ENCODE assay signal across 22 cellular contexts in the genomic region with DNA sequence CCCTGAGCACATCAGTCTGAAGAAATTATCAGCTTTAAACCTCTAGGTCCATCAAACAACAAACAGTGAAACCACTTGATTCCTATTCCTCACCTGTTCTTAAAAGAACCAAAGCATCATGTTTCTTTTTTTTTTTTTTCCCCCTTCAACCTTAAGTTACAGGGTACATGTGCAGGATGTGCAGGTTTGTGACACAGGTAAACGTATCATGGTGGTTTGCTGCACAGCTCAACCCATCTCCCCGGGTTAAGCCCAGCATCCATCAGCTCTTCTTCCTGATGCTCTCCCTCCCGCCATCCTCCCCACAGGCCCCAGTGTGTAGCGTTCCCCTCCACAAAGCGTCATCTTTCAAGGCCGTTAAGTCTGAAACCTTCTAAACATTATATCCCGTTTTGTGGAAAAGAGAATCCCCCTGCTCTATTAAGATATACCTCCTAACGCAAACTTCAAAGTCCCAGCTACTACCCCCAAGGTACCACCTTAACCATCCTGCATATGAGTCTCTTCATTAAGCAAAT. TPM values are rescaled to one million over a fixed set of nuclear protein-coding genes. Genes with fewer than 3 reads are reported as not detected.
DNase-seq lines count a peak whose midpoint lies in the region; ATAC-seq and TF ChIP-seq lines count a peak whose summit lies in the region.
"Had no signal": no experiment of that assay in that cellular context is flagged by ENCODE, and none has a peak within 500 bp of the region (broad histone marks: within the 10 kb centered on the region; RNA-seq: fewer than 3 reads in every experiment).

No MANE protein-coding gene starts in this region.

- no peaks in the 10 kb centered on the region for H3K36me3 ChIP-seq in CD8-positive, alpha-beta T cell (ENCODE audit: insufficient read depth, low read length)
- H3K36me3 ChIP-seq: neutrophil, prostate gland, thoracic aorta had no signal

- H3K9me3 ChIP-seq in CD8-positive, alpha-beta T cell (ENCODE audit: low read length), result no peaks in the 10 kb centered on the region
- H3K9me3 ChIP-seq: neutrophil, prostate gland had no signal

- CTCF ChIA-PET in CD8-positive, alpha-beta T cell (lab: Charles Lee), result no interaction called here

- no peak overlapping the region for H3K27ac ChIP-seq in CD8-positive, alpha-beta T cell (ENCODE audit: low read depth, low read length)
- H3K27ac ChIP-seq: dorsolateral prefrontal cortex, neutrophil, prostate gland, thoracic aorta, VCaP had no signal

- intact Hi-C loops in CD8-positive, alpha-beta T cell (cut with DNase I, micrococcal nuclease), result loop anchor here in 1 of 2 experiments (10.0 kb wide), 1 partner anchor 46 kb away; no protein-coding TSS in a partner anchor

- no peaks in the 10 kb centered on the region for H3K27me3 ChIP-seq in CD8-positive, alpha-beta T cell (ENCODE audit: insufficient read depth, low read length)
- H3K27me3 ChIP-seq: dorsolateral prefrontal cortex, MG63, neutrophil had no signal

- no peak overlapping the region for H3K4me3 ChIP-seq in CD8-positive, alpha-beta T cell (ENCODE audit: low read depth, low read length)
- peak overlapping the region; percentile 10 for H3K4me3 ChIP-seq in GM12875 (ENCODE audit: low read depth, low read length)
- H3K4me3 ChIP-seq: dorsolateral prefrontal cortex, MG63, prostate gland, thoracic aorta had no signal

- H3K4me1 ChIP-seq in CD8-positive, alpha-beta T cell (ENCODE audit: insufficient read depth, low read length), result peaks cover 19% of the 10 kb centered on the region
- H3K4me1 ChIP-seq: prostate gland had no signal

- no peak for DNase-seq in CD8-positive, alpha-beta T cell
- peak in 3 of 10 donors; percentile 23 to 36 (median 27) for DNase-seq in naive thymus-derived CD8-positive, alpha-beta T cell
- DNase-seq in H4 (ENCODE audit: low spot score), result no peak
- DNase-seq: activated naive CD4-positive, alpha-beta T cell treated with anti-CD3 and anti-CD28 coated beads for 36 hours; COR-L47; DND-41; dorsolateral prefrontal cortex; foreskin fibroblast; hypothalamus; MG63; NCI-H1417; NCI-H2171; NCI-H524; NK-92 treated with Interleukin-12 subunit alpha and Interleukin-12 subunit beta, amount 100 ng/mL, for 24 hours had no signal

- peak overlapping the region; percentile 64 for H3K27ac Mint-ChIP-seq in CD8-positive, alpha-beta T cell
- H3K27ac Mint-ChIP-seq in activated T-helper 17 cell treated with anti-CD3 and anti-CD28 coated beads, Interleukin-2, amount 50 U/mL, for 72 hours, result no peak overlapping the region
- peak overlapping the region; percentile 3 to 83 (median 68) for H3K27ac Mint-ChIP-seq in naive thymus-derived CD8-positive, alpha-beta T cell
- H3K27ac Mint-ChIP-seq: activated naive CD4-positive, alpha-beta T cell treated with anti-CD3 and anti-CD28 coated beads for 36 hours had no signal

- peaks cover 68% of the 10 kb centered on the region for H3K4me1 Mint-ChIP-seq in CD8-positive, alpha-beta T cell (ENCODE audit: low read depth)
- H3K4me1 Mint-ChIP-seq in activated T-helper 17 cell treated with anti-CD3 and anti-CD28 coated beads, Interleukin-2, amount 50 U/mL, for 72 hours, result peaks cover 43% of the 10 kb centered on the region
- peaks cover 31 to 78% (median 71%) of the 10 kb centered on the region in 4 donors for H3K4me1 Mint-ChIP-seq in naive thymus-derived CD8-positive, alpha-beta T cell

- no peak for TF ChIP-seq CTCF in CD8-positive, alpha-beta T cell (IDR thresholded peaks at IDR 0.05)
- TF ChIP-seq CTCF in GM12875 (IDR thresholded peaks at IDR 0.05; ENCODE audit: borderline replicate concordance, insufficient read depth, low read depth, low read length), result no peak

- H3K27me3 Mint-ChIP-seq in CD8-positive, alpha-beta T cell (ENCODE audit: low read depth), result no peaks in the 10 kb centered on the region
- H3K27me3 Mint-ChIP-seq in activated T-helper 17 cell treated with anti-CD3 and anti-CD28 coated beads, Interleukin-2, amount 50 U/mL, for 72 hours, result no peaks in the 10 kb centered on the region
- H3K27me3 Mint-ChIP-seq in naive thymus-derived CD8-positive, alpha-beta T cell, result no peaks in the 10 kb centered on the region

- peaks cover 5% of the 10 kb centered on the region for H3K36me3 Mint-ChIP-seq in CD8-positive, alpha-beta T cell
- peaks cover 60% of the 10 kb centered on the region for H3K36me3 Mint-ChIP-seq in activated T-helper 17 cell treated with anti-CD3 and anti-CD28 coated beads, Interleukin-2, amount 50 U/mL, for 72 hours (ENCODE audit: low read depth)
- peaks cover 0 to 6% (median 5%) of the 10 kb centered on the region in 3 donors for H3K36me3 Mint-ChIP-seq in naive thymus-derived CD8-positive, alpha-beta T cell

- no peaks in the 10 kb centered on the region for H3K9me3 Mint-ChIP-seq in CD8-positive, alpha-beta T cell
- H3K9me3 Mint-ChIP-seq in activated T-helper 17 cell treated with anti-CD3 and anti-CD28 coated beads, Interleukin-2, amount 50 U/mL, for 72 hours, result peaks cover 3% of the 10 kb centered on the region
- H3K9me3 Mint-ChIP-seq in naive thymus-derived CD8-positive, alpha-beta T cell, result peaks cover 0 to 9% (median 0%) of the 10 kb centered on the region in 9 donors

- POLR2A ChIA-PET in CD8-positive, alpha-beta T cell (lab: Charles Lee), result interaction anchor here (0.6 kb wide), 1 partner anchor 38 kb away, joined by 4 read pairs; no protein-coding TSS in a partner anchor
- POLR2A ChIA-PET in naive thymus-derived CD8-positive, alpha-beta T cell (lab: Charles Lee), result no interaction called here

- ATAC-seq in CD8-positive, alpha-beta T cell, result peak; percentile 77
- no peak for ATAC-seq in activated T-helper 17 cell treated with anti-CD3 and anti-CD28 coated beads, Interleukin-2, amount 50 U/mL, for 72 hours (replicated peaks)
- peak; percentile 44 to 88 for ATAC-seq in naive thymus-derived CD8-positive, alpha-beta T cell
- ATAC-seq in GM21528 (IDR thresholded peaks at IDR 0.05; ENCODE audit: low FRiP score, unreplicated experiment), result no peak
- ATAC-seq in GM18519 (IDR thresholded peaks at IDR 0.05; ENCODE audit: low FRiP score, unreplicated experiment), result no peak

- H3K4me3 Mint-ChIP-seq in CD8-positive, alpha-beta T cell, result peak overlapping the region; percentile 54
- peak overlapping the region; percentile 47 for H3K4me3 Mint-ChIP-seq in activated T-helper 17 cell treated with anti-CD3 and anti-CD28 coated beads, Interleukin-2, amount 50 U/mL, for 72 hours
- H3K4me3 Mint-ChIP-seq in naive thymus-derived CD8-positive, alpha-beta T cell, result peak overlapping the region; percentile 40 to 78 (median 64)
- H3K4me3 Mint-ChIP-seq: activated naive CD4-positive, alpha-beta T cell treated with anti-CD3 and anti-CD28 coated beads for 36 hours had no signal

RNA-seq across cellular contexts. Expression of a gene that starts 10.9 kb away (rescaled TPM):
- 10 to 100 TPM; 80.3 to 85.1 TPM for total RNA-seq in CD8-positive, alpha-beta T cell
- total RNA-seq in activated T-helper 17 cell treated with anti-CD3 and anti-CD28 coated beads, Interleukin-2, amount 50 U/mL, for 72 hours, result 10 to 100 TPM; 65.6 to 77.2 TPM
- total RNA-seq in naive thymus-derived CD8-positive, alpha-beta T cell, result 10 to 100 TPM; 28.6 to 33.0 TPM
- polyA plus RNA-seq in naive thymus-derived CD8-positive, alpha-beta T cell, result 10 to 100 TPM in 2 of 3 donors, 1 to 10 TPM in 1; 9.3 to 17.4 (median 14.7) TPM
- total RNA-seq in H4 (2014; rRNA removed; shearing (Covaris generic)), result 10.3 and 11.4 TPM in 2 replicates

Comparison
In these comparisons a context has a peak if more than half of its experiments do, and no peak if none do; other contexts are left out.
1. ATAC-seq: peak in CD8-positive, alpha-beta T cell (single experiment) and naive thymus-derived CD8-positive, alpha-beta T cell (2 of 2); none in activated T-helper 17 cell treated with anti-CD3 and anti-CD28 coated beads, Interleukin-2, amount 50 U/mL, for 72 hours (single experiment), GM21528 (single experiment) and GM18519 (single experiment).
2. Peak in every context shown above with its lines, with median percentiles within 50 percentile points of each other: H3K4me3 Mint-ChIP-seq.